In the genomic region with DNA sequence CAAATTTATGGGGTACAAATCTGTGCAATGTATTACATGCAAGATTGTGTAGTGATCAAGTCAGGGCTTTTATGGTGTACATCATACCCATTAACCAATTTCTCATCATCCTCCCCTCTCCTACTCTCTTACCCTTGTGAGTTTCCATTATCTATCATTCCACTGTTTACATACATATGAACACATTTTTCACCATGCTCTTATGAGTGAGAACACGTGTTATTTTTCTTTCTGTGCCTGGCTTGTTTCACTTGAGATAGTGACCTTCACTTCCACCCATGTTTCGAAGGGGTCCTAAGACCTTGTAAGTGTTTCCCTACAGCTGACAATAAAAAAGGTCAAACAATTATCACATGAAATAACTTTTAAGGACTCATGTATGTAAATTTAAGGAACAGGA, we compare ENCODE assay signal across 31 cellular contexts.
DNase-seq lines count a peak whose midpoint lies in the region; ATAC-seq, FAIRE-seq and TF ChIP-seq lines count a peak whose summit lies in the region.
"Had no signal": no experiment of that assay in that cellular context is flagged by ENCODE, and none has a peak within 500 bp of the region (broad histone marks: within the 10 kb centered on the region; RNA-seq: fewer than 3 reads in every experiment).

No MANE protein-coding gene starts in this region.

- no peak for TF ChIP-seq EP300 in HepG2 (IDR thresholded peaks at IDR 0.05; ENCODE audit: low read depth in 2 of 2, low read length in 2 of 2)
- TF ChIP-seq EP300 in HepG2 (CRISPR knock-in tag; IDR thresholded peaks at IDR 0.05; ENCODE audit: borderline replicate concordance), result no peak

- no peak overlapping the region for H3K4me3 ChIP-seq in HepG2 (replicated peaks in 1 of 3; ENCODE audit: insufficient read depth in 1 of 3, low read depth in 2 of 3, low read length in 3 of 3)
- no peak overlapping the region for H3K4me3 ChIP-seq in right lobe of liver
- H3K4me3 ChIP-seq in vagina, result no peak overlapping the region
- H3K4me3 ChIP-seq: A549; BLaER1; BLaER1 treated with 17β-estradiol and CSF1 and Interleukin-3, amounts not matched to agents 10 nM and 100 nM had no signal

- 17% methylated on average over 2 of the region's 2 CpGs for WGBS in HepG2 (ENCODE audit: low lambda C conversion rate)
- 78% methylated on average over 2 of the region's 2 CpGs for WGBS in right lobe of liver (ENCODE audit: insufficient coverage, low coverage, low lambda C conversion rate, missing lambda C conversion rate)

- H3K9ac ChIP-seq in HepG2 (ENCODE audit: insufficient read depth, low read depth, low read length), result no peak overlapping the region
- H3K9ac ChIP-seq: BLaER1; BLaER1 treated with 17β-estradiol and CSF1 and Interleukin-3, amounts not matched to agents 10 nM and 100 nM had no signal

- no peak overlapping the region for H3K27ac ChIP-seq in HepG2 (ENCODE audit: extremely low read length, insufficient read depth, low read length)
- no peak overlapping the region for H3K27ac ChIP-seq in right lobe of liver
- H3K27ac ChIP-seq in vagina, result peak overlapping the region; percentile 53
- H3K27ac ChIP-seq: 22Rv1; A549; BLaER1; BLaER1 treated with 17β-estradiol and CSF1 and Interleukin-3, amounts not matched to agents 10 nM and 100 nM; C4-2B had no signal

- no peaks in the 10 kb centered on the region for H3K27me3 ChIP-seq in HepG2 (ENCODE audit: control insufficient read depth in 1 of 2, insufficient read depth in 2 of 2, low read length in 2 of 2)
- H3K27me3 ChIP-seq in right lobe of liver, result no peaks in the 10 kb centered on the region
- H3K27me3 ChIP-seq in vagina, result no peaks in the 10 kb centered on the region
- H3K27me3 ChIP-seq: BE2C; BLaER1; BLaER1 treated with 17β-estradiol and CSF1 and Interleukin-3, amounts not matched to agents 10 nM and 100 nM had no signal

- H2AFZ ChIP-seq in HepG2 (ENCODE audit: low read length), result no peak overlapping the region

- no peaks in the 10 kb centered on the region for H3K4me1 ChIP-seq in HepG2 (ENCODE audit: insufficient read depth, low read length)
- no peaks in the 10 kb centered on the region for H3K4me1 ChIP-seq in right lobe of liver
- peaks cover 8% of the 10 kb centered on the region for H3K4me1 ChIP-seq in vagina
- H3K4me1 ChIP-seq: A549; BE2C; BLaER1; BLaER1 treated with 17β-estradiol and CSF1 and Interleukin-3, amounts not matched to agents 10 nM and 100 nM had no signal

- no peaks in the 10 kb centered on the region for H3K79me2 ChIP-seq in HepG2 (ENCODE audit: insufficient read depth, low read length)

- BruUV-seq in HepG2 (replicated peaks; lab: Mats Ljungman, UMichigan), result no TSS peak

- in situ Hi-C loops in HepG2 (cut with HindIII; ENCODE audit: extremely low pct_ligation_motif_present, low pct_unique_long_range_greater_than_20kb), result no loop called here

- H4K20me1 ChIP-seq in HepG2 (ENCODE audit: insufficient read depth, low read length), result no peaks in the 10 kb centered on the region
- H4K20me1 ChIP-seq: BLaER1; BLaER1 treated with 17β-estradiol and CSF1 and Interleukin-3, amounts not matched to agents 10 nM and 100 nM had no signal

- POLR2A ChIA-PET in HepG2 (lab: Yijun Ruan, JAX), result no interaction called here

- CTCF ChIA-PET in HepG2 (lab: Yijun Ruan, JAX; ENCODE audit: low intra/inter-chr PET ratio, low total read pairs), result no interaction called here

- TF ChIP-seq CTCF in HepG2 (CRISPR knock-in tag; IDR thresholded peaks at IDR 0.05) (no peak), right lobe of liver (IDR thresholded peaks at IDR 0.05) (no peak), vagina (IDR thresholded peaks at IDR 0.05) (no peak)

- no peak for FAIRE-seq in HepG2 (lab: Jason Lieb, UNC)
- FAIRE-seq: A204.1, D721Med had no signal

- H3K4me2 ChIP-seq in HepG2 (ENCODE audit: low read depth, low read length), result no peak overlapping the region
- H3K4me2 ChIP-seq: A549; BLaER1; BLaER1 treated with 17β-estradiol and CSF1 and Interleukin-3, amounts not matched to agents 10 nM and 100 nM had no signal

- intact Hi-C loops in HepG2 (cut with micrococcal nuclease; ENCODE audit: unreplicated experiment) (no loop called here), right lobe of liver (cut with DNase I) (no loop called here), vagina (cut with DNase I) (no loop called here)

- no peak for TF ChIP-seq RAD21 in HepG2 (CRISPR knock-in tag; IDR thresholded peaks at IDR 0.05)

- H3K9me3 ChIP-seq in HepG2 (ENCODE audit: low read length) (no peaks in the 10 kb centered on the region), right lobe of liver (no peaks in the 10 kb centered on the region), vagina (no peaks in the 10 kb centered on the region)
- H3K9me3 ChIP-seq: A549; BE2C; BLaER1; BLaER1 treated with 17β-estradiol and CSF1 and Interleukin-3, amounts not matched to agents 10 nM and 100 nM; Caco-2 had no signal

- ATAC-seq in HepG2, result no peak
- ATAC-seq in right lobe of liver, result no peak
- no peak for ATAC-seq in GM19455 (IDR thresholded peaks at IDR 0.05; ENCODE audit: unreplicated experiment)
- ATAC-seq: A549; CD8-positive, alpha-beta T cell had no signal

- TF ChIP-seq POLR2A in HepG2 (IDR thresholded peaks at IDR 0.05; ENCODE audit: insufficient read depth in 1 of 2, low read depth in 2 of 2, low read length in 2 of 2) (no peak), right lobe of liver (IDR thresholded peaks at IDR 0.05) (no peak), vagina (IDR thresholded peaks at IDR 0.05) (no peak)

- DNase-seq in HepG2 (ENCODE audit: low spot score) (no peak), right lobe of liver (no peak), vagina (ENCODE audit: extremely low spot score in 2 of 2) (no peak)
- DNase-seq: 8988T; ACHN; AML-193; BE2C; C1 segment of cervical spinal cord; Caco-2; Calu3; CD4-positive, alpha-beta memory T cell; CD4-positive, alpha-beta T cell; CD4-positive, CD25-positive, alpha-beta regulatory T cell; CD8-positive, alpha-beta memory T cell; CD8-positive, alpha-beta T cell; COR-L47; DMS 273 treated with DMSO at 0.1 percent for 48 hours; DMS153; DMS53; DMS79; DMS79 treated with DMSO at 0.1 percent for 48 hours; DND-41; EL had no signal

- H3K36me3 ChIP-seq in HepG2 (replicated peaks in 1 of 2; ENCODE audit: control insufficient read depth in 1 of 2, insufficient read depth in 2 of 2, low read length in 2 of 2) (no peaks in the 10 kb centered on the region), right lobe of liver (no peaks in the 10 kb centered on the region), vagina (no peaks in the 10 kb centered on the region)
- H3K36me3 ChIP-seq: BE2C; BLaER1; BLaER1 treated with 17β-estradiol and CSF1 and Interleukin-3, amounts not matched to agents 10 nM and 100 nM had no signal

TF ChIP-seq in HepG2, 621 proteins besides CTCF, POLR2A, EP300 and RAD21:
- TF ChIP-seq RBM22 (optimal IDR thresholded peaks at IDR 0.05; ENCODE audit: low read length), result no peak
- TF ChIP-seq, protein P1, sequence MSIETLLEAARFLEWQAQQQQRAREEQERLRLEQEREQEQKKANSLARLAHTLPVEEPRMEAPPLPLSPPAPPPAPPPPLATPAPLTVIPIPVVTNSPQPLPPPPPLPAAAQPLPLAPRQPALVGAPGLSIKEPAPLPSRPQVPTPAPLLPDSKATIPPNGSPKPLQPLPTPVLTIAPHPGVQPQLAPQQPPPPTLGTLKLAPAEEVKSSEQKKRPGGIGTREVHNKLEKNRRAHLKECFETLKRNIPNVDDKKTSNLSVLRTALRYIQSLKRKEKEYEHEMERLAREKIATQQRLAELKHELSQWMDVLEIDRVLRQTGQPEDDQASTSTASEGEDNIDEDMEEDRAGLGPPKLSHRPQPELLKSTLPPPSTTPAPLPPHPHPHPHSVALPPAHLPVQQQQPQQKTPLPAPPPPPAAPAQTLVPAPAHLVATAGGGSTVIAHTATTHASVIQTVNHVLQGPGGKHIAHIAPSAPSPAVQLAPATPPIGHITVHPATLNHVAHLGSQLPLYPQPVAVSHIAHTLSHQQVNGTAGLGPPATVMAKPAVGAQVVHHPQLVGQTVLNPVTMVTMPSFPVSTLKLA (IDR thresholded peaks at IDR 0.05), result peak; percentile 97
